ENCODE assay signal across 8 cellular contexts in genomic region chr12:124609041-124609984, GRCh38. TPM values are rescaled to one million over a fixed set of nuclear protein-coding genes. Genes with fewer than 3 reads are reported as not detected.
A peak's percentile ranks its signal among the peaks of the same experiment; 100 is the strongest.
DNase-seq lines count a peak whose midpoint lies in the region; ATAC-seq and TF ChIP-seq lines count a peak whose summit lies in the region.

No MANE protein-coding gene starts in this region.

- H3K4me3 ChIP-seq in LNCaP clone FGC (ENCODE audit: low read depth, low read length) (peak overlapping the region; percentile 8; the same call in 1 of the 2 replicates), kidney epithelial cell (ENCODE audit: low read depth, low read length) (no peak overlapping the region)

- no peak; the same call in 1 of the 2 replicates for TF ChIP-seq CTCF in LNCaP clone FGC (IDR thresholded peaks at IDR 0.05; ENCODE audit: control insufficient read depth, extremely low read depth, insufficient read depth)
- TF ChIP-seq CTCF in kidney epithelial cell (IDR thresholded peaks at IDR 0.05; ENCODE audit: insufficient read depth, low read length, poor library complexity, severe bottlenecking): no peak

- ATAC-seq in GM21529 (IDR thresholded peaks at IDR 0.05; ENCODE audit: unreplicated experiment): peak; percentile 80

- H3K36me3 ChIP-seq in kidney epithelial cell (ENCODE audit: control insufficient read depth, insufficient read depth, low read length): no peaks in the 10 kb centered on the region

- DNase-seq in DMS 273 treated with DMSO at 0.1 percent for 48 hours (lab: John Stamatoyannopoulos, UW) (peak; percentile 14), LNCaP clone FGC (ENCODE audit: low read depth) (peak; percentile 71), SHP77 treated with DMSO at 0.1 percent for 48 hours (lab: John Stamatoyannopoulos, UW) (peak; percentile 53), kidney epithelial cell (ENCODE audit: low read depth) (peak; percentile 41), SK-N-DZ (ENCODE audit: low spot score) (no peak)
- peak; percentile 72 for DNase-seq in activated naive CD4-positive, alpha-beta T cell treated with anti-CD3 and anti-CD28 coated beads, Interleukin-2, amount 50 U/mL, for 16 hours
- DNase-seq in stimulated activated CD4-positive, alpha-beta T cell treated with anti-CD3 and anti-CD28 coated beads, TNF-alpha, amount 100 ng/mL, for 48 hours (ENCODE audit: low read depth in 3 of 3): peak; percentile 33 to 46 (median 41)

- no peaks in the 10 kb centered on the region for H3K27me3 ChIP-seq in kidney epithelial cell (ENCODE audit: control insufficient read depth, insufficient read depth, low read length)

RNA-seq across cellular contexts. Expression of gene NCOR2, which starts 41.9 kb away (rescaled TPM):
- 113 and 115 TPM in 2 replicates for total RNA-seq in kidney epithelial cell
- 11.5 and 13.0 TPM in 2 replicates for polyA plus RNA-seq in SK-N-DZ (2014; cell fraction: cytosol; rRNA removed)
- 19.1 and 41.1 TPM in 2 replicates for polyA plus RNA-seq in SK-N-DZ (2014; cell fraction: nucleus; rRNA removed)
